13 cellular contexts compared by ENCODE assay signal in the genomic region with DNA sequence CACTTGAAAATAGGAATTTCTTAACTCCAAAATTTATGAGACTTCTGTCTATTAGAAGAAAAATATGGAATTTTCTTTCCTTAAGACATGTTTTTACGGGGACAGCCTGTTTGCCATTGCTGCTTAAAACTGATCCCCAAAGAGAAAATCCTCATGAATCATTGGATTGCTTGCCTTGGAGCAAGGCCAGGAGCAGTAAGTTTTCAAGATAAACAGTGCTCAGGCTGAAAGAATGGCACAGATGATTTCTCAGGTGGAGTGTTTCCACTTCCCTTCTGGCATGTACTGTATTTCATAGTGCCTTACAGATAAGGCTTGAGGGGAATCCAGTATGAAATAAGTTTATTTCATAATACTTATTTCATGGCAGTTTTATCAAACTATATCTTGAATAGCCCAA.
A peak's percentile ranks its signal among the peaks of the same experiment; 100 is the strongest.
DNase-seq lines count a peak whose midpoint lies in the region; ATAC-seq and TF ChIP-seq lines count a peak whose summit lies in the region.
"Had no signal": no experiment of that assay in that cellular context is flagged by ENCODE, and none has a peak within 500 bp of the region (broad histone marks: within the 10 kb centered on the region; RNA-seq: fewer than 3 reads in every experiment).

No MANE protein-coding gene starts in this region.

- H2AFZ ChIP-seq in hepatocyte: no peak overlapping the region

- H3K9me2 ChIP-seq in hepatocyte (replicated peaks; ENCODE audit: insufficient read depth): no peaks in the 10 kb centered on the region

- H3K4me3 ChIP-seq in adipocyte (ENCODE audit: low read length) (peak overlapping the region; percentile 39), hepatocyte (no peak overlapping the region), thyroid gland (replicated peaks in 1 of 3) (no peak overlapping the region)
- H3K4me3 ChIP-seq: BLaER1, GM12878 had no signal

- no peaks in the 10 kb centered on the region for H4K20me1 ChIP-seq in hepatocyte (ENCODE audit: insufficient read depth, poor library complexity, severe bottlenecking)
- H4K20me1 ChIP-seq: BLaER1 had no signal

- H3K27ac ChIP-seq in hepatocyte (no peak overlapping the region), thyroid gland (no peak overlapping the region)
- H3K27ac ChIP-seq: BLaER1, KMS-11 had no signal

- no peaks in the 10 kb centered on the region for H3K4me1 Mint-ChIP-seq in activated naive CD8-positive, alpha-beta T cell treated with anti-CD3 and anti-CD28 coated beads, Interleukin-2, amount 50 U/mL, for 24 hours

- peaks cover 9% of the 10 kb centered on the region for H3K4me1 ChIP-seq in adipocyte (ENCODE audit: control insufficient read depth, insufficient read depth, low read length)
- no peaks in the 10 kb centered on the region for H3K4me1 ChIP-seq in hepatocyte (ENCODE audit: insufficient read depth)
- peaks cover 0 to 8% of the 10 kb centered on the region in 2 donors for H3K4me1 ChIP-seq in thyroid gland
- H3K4me1 ChIP-seq: BLaER1 had no signal

- intact Hi-C loops in thyroid gland (cut with DNase I): no loop called here

- no peak for ATAC-seq in activated naive CD8-positive, alpha-beta T cell treated with anti-CD3 and anti-CD28 coated beads, Interleukin-2, amount 50 U/mL, for 24 hours
- ATAC-seq: GM12878 had no signal

- TF ChIP-seq CTCF in hepatocyte (IDR thresholded peaks at IDR 0.05; ENCODE audit: poor library complexity) (no peak), thyroid gland (IDR thresholded peaks at IDR 0.05) (no peak)

- no peaks in the 10 kb centered on the region for H3K36me3 Mint-ChIP-seq in activated naive CD8-positive, alpha-beta T cell treated with anti-CD3 and anti-CD28 coated beads, Interleukin-2, amount 50 U/mL, for 24 hours (ENCODE audit: low read depth)

- no peaks in the 10 kb centered on the region for H3K9me3 ChIP-seq in adipocyte (ENCODE audit: control insufficient read depth, low read length)
- H3K9me3 ChIP-seq in hepatocyte (ENCODE audit: low read depth): no peaks in the 10 kb centered on the region
- no peaks in the 10 kb centered on the region for H3K9me3 ChIP-seq in thyroid gland
- H3K9me3 ChIP-seq: BLaER1 had no signal

- H3K9me3 Mint-ChIP-seq in activated naive CD8-positive, alpha-beta T cell treated with anti-CD3 and anti-CD28 coated beads, Interleukin-2, amount 50 U/mL, for 24 hours: peaks cover 4% of the 10 kb centered on the region
- H3K9me3 Mint-ChIP-seq: dendritic cell treated with granulocyte-macrophage colony-stimulating factor and Interleukin-4, amounts not matched to agents 40 ng/mL and 50 ng/mL, for 4 days had no signal

- H3K27me3 Mint-ChIP-seq in activated naive CD8-positive, alpha-beta T cell treated with anti-CD3 and anti-CD28 coated beads, Interleukin-2, amount 50 U/mL, for 24 hours: peaks cover 3% of the 10 kb centered on the region
- H3K27me3 Mint-ChIP-seq: dendritic cell treated with granulocyte-macrophage colony-stimulating factor and Interleukin-4, amounts not matched to agents 40 ng/mL and 50 ng/mL, for 4 days had no signal

- no peak overlapping the region for H3K9ac ChIP-seq in adipocyte (ENCODE audit: low read length)
- H3K9ac ChIP-seq: BLaER1, KMS-11 had no signal

- peak overlapping the region; percentile 12 for H3K4me2 ChIP-seq in hepatocyte
- H3K4me2 ChIP-seq: BLaER1, KMS-11 had no signal

- peak; percentile 1 for DNase-seq in NCI-H510A treated with DMSO at 0.1 percent for 48 hours (lab: John Stamatoyannopoulos, UW)
- no peak for DNase-seq in NCI-H510A (lab: John Stamatoyannopoulos, UW)
- DNase-seq in adipocyte (ENCODE audit: low read depth): peak; percentile 77
- DNase-seq in hepatocyte (ENCODE audit: low spot score): peak; percentile 32
- DNase-seq in thyroid gland: peak; percentile 52 to 67
- no peak for DNase-seq in activated naive CD8-positive, alpha-beta T cell treated with anti-CD3 and anti-CD28 coated beads, Interleukin-2, amount 50 U/mL, for 24 hours
- no peak for DNase-seq in mesenteric fat pad (ENCODE audit: low spot score)
- DNase-seq in NCI-H2227 treated with DMSO at 0.1 percent for 48 hours (lab: John Stamatoyannopoulos, UW): no peak
- DNase-seq: activated T-cell treated with anti-CD3 and anti-CD28 coated beads, Interleukin-2, amount 50 U/mL, for 1 hour had no signal

- H3K27ac Mint-ChIP-seq in activated naive CD8-positive, alpha-beta T cell treated with anti-CD3 and anti-CD28 coated beads, Interleukin-2, amount 50 U/mL, for 24 hours: no peak overlapping the region
- H3K27ac Mint-ChIP-seq: dendritic cell treated with granulocyte-macrophage colony-stimulating factor and Interleukin-4, amounts not matched to agents 40 ng/mL and 50 ng/mL, for 4 days had no signal

- WGBS in hepatocyte (ENCODE audit: low lambda C conversion rate, missing lambda C conversion rate): 52% methylated on average over 1 of the region's 1 CpG
- WGBS in thyroid gland, 2 donors: 12 to 16% methylated on average over 1 of the region's 1 CpG

- H3K27me3 ChIP-seq in adipocyte (replicated peaks; ENCODE audit: control insufficient read depth, insufficient read depth, low read length) (no peaks in the 10 kb centered on the region), hepatocyte (no peaks in the 10 kb centered on the region), thyroid gland (no peaks in the 10 kb centered on the region)
- H3K27me3 ChIP-seq: BLaER1 had no signal

- H3K79me2 ChIP-seq in hepatocyte: no peaks in the 10 kb centered on the region

- H3K36me3 ChIP-seq in adipocyte (ENCODE audit: control insufficient read depth, insufficient read depth, low read length, severe bottlenecking) (no peaks in the 10 kb centered on the region), hepatocyte (replicated peaks; ENCODE audit: insufficient read depth, low read depth) (no peaks in the 10 kb centered on the region), thyroid gland (no peaks in the 10 kb centered on the region)
- H3K36me3 ChIP-seq: BLaER1 had no signal

- TF ChIP-seq POLR2A in thyroid gland (IDR thresholded peaks at IDR 0.05): no peak

- H3K4me3 Mint-ChIP-seq in activated naive CD8-positive, alpha-beta T cell treated with anti-CD3 and anti-CD28 coated beads, Interleukin-2, amount 50 U/mL, for 24 hours: no peak overlapping the region
- H3K4me3 Mint-ChIP-seq: dendritic cell treated with granulocyte-macrophage colony-stimulating factor and Interleukin-4, amounts not matched to agents 40 ng/mL and 50 ng/mL, for 4 days had no signal

Comparison
In these comparisons a context has a peak if more than half of its experiments do, and no peak if none do; other contexts are left out.
1. DNase-seq: peak in NCI-H510A treated with DMSO at 0.1 percent for 48 hours (single experiment), adipocyte (single experiment), hepatocyte (single experiment) and thyroid gland (2 of 2); none in NCI-H510A (single experiment), activated naive CD8-positive, alpha-beta T cell treated with anti-CD3 and anti-CD28 coated beads, Interleukin-2, amount 50 U/mL, for 24 hours (single experiment), mesenteric fat pad (single experiment) and NCI-H2227 treated with DMSO at 0.1 percent for 48 hours (single experiment).